Comparison of ENCODE assay signal across 20 cellular contexts in genomic region chr1:156648496-156648895, GRCh38. TPM values are rescaled to one million over a fixed set of nuclear protein-coding genes. Genes with fewer than 3 reads are reported as not detected.
"Had no signal": no experiment of that assay in that cellular context is flagged by ENCODE, and none has a peak within 500 bp of the region (broad histone marks: within the 10 kb centered on the region; RNA-seq: fewer than 3 reads in every experiment).

No MANE protein-coding gene starts in this region.

- FAIRE-seq: endothelial cell of umbilical vein, small intestine had no signal

- H3K4me3 ChIP-seq: colonic mucosa, heart left ventricle, stomach, thoracic aorta, transverse colon had no signal

- H3K9me3 ChIP-seq: colonic mucosa, heart left ventricle, neutrophil, stomach, thoracic aorta, transverse colon had no signal

- H3K4me1 ChIP-seq: colonic mucosa, foreskin keratinocyte, heart left ventricle, transverse colon had no signal

- DNase-seq: colonic mucosa; dermis blood vessel endothelial cell; erythroblast; foreskin keratinocyte; heart left ventricle; hippocampal formation; kidney glomerular epithelial cell; naive B cell; small intestine; stimulated activated CD4-positive, alpha-beta T cell treated with anti-CD3 and anti-CD28 coated beads, Interleukin-12 subunit alpha, Interleukin-12 subunit beta, amount 100 ng/mL, for 4 hours; stimulated activated naive CD4-positive, alpha-beta T cell; stomach; substantia nigra; transverse colon had no signal

- H3K27ac ChIP-seq: colonic mucosa, foreskin keratinocyte, heart left ventricle, neutrophil, stomach, thoracic aorta, transverse colon had no signal

- ATAC-seq: foreskin keratinocyte, heart left ventricle had no signal

- H3K27me3 ChIP-seq: colonic mucosa had no signal

- H3K36me3 ChIP-seq: colonic mucosa, heart left ventricle, neutrophil, stomach, thoracic aorta, transverse colon had no signal

RNA-seq across cellular contexts. Expression of gene BCAN, which starts 6.6 kb away (rescaled TPM):
- total RNA-seq: dermis blood vessel endothelial cell, endothelial cell of umbilical vein, foreskin keratinocyte, liver, lung microvascular endothelial cell, pulmonary artery endothelial cell had no signal
- polyA plus RNA-seq: foreskin keratinocyte had no signal

RNA-seq across cellular contexts. Expression of gene HAPLN2, which starts 29.3 kb away (rescaled TPM):
- total RNA-seq: dermis blood vessel endothelial cell, endothelial cell of umbilical vein, foreskin keratinocyte, lung microvascular endothelial cell, pulmonary artery endothelial cell, stomach had no signal
- polyA plus RNA-seq: endothelial cell of umbilical vein, foreskin keratinocyte had no signal

RNA-seq across cellular contexts. Expression of gene CRABP2, which starts 56.9 kb away (rescaled TPM):
- total RNA-seq: lung microvascular endothelial cell had no signal
